Comparison of ENCODE assay signal across 28 cellular contexts in the genomic region with DNA sequence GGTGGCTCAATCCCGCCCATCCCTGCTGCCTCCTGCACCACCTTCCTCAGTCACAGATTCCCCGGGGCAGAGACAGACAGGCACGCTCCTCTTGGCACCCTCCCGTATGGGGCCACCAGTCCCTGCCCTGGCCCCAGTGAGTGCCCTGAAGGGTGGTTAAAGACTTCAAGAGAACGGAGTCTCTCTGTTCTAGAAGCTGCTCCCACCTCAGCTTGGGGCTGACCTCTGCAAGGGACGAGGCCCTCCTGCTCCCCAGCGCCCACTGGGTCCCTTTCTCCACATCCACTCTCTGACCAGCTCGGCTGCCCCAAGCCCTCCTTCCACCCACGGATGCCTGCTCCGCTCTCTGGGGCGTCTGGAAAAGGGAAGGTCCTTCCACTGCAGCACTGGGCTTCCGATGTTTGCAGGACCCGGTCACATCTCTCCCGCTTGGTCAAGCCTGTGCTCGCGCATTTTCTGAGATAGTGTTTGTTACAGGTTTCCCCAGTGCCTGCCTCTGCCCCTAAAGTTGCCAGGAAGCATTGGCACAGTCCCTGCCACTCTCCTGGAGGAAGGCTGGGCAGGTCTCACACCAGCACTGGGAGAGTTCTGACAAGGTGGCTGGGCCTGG.
"Had no signal": no experiment of that assay in that cellular context is flagged by ENCODE, and none has a peak within 500 bp of the region (broad histone marks: within the 10 kb centered on the region; RNA-seq: fewer than 3 reads in every experiment).

No MANE protein-coding gene starts in this region.

- H3K27me3 ChIP-seq: ascending aorta, body of pancreas, Peyer's patch had no signal

- H3K4me3 ChIP-seq: ascending aorta, body of pancreas, Peyer's patch, SJSA1 had no signal

- H3K36me3 ChIP-seq: ascending aorta, Peyer's patch, SJSA1 had no signal

- ATAC-seq: activated CD8-positive, alpha-beta T cell treated with anti-CD3 and anti-CD28 coated beads, Interleukin-2, amount 10 ng/mL, durations not matched to agents 7 days and 5 days; activated naive CD4-positive, alpha-beta T cell treated with anti-CD3 and anti-CD28 coated beads, Interleukin-2, amount 50 U/mL, for 72 hours; activated naive CD8-positive, alpha-beta T cell treated with anti-CD3 and anti-CD28 coated beads, Interleukin-2, amount 50 U/mL, for 24 hours; body of pancreas; WTC11 had no signal

- H3K4me1 ChIP-seq: ascending aorta, body of pancreas, Peyer's patch, SJSA1 had no signal

- H3K9me3 Mint-ChIP-seq: activated naive CD4-positive, alpha-beta T cell treated with anti-CD3 and anti-CD28 coated beads, Interleukin-2, amount 50 U/mL, for 72 hours; activated naive CD8-positive, alpha-beta T cell treated with anti-CD3 and anti-CD28 coated beads, Interleukin-2, amount 50 U/mL, for 24 hours; T-helper 1 cell treated with Interleukin-12 subunit alpha and Interleukin-12 subunit beta and Interleukin-4 antibody, amounts not matched to agents 30 μg/mL and 1 μg/mL, for 36 hours; WTC11 had no signal

- H3K36me3 Mint-ChIP-seq: activated naive CD4-positive, alpha-beta T cell treated with anti-CD3 and anti-CD28 coated beads, Interleukin-2, amount 50 U/mL, for 72 hours; WTC11 had no signal

- H3K27ac ChIP-seq: ascending aorta, body of pancreas, KMS-11, Peyer's patch, RWPE1, SJSA1 had no signal

- DNase-seq: activated CD4-positive, alpha-beta T cell treated with anti-CD3 and anti-CD28 coated beads for 48 hours; activated CD4-positive, alpha-beta T cell treated with anti-CD3 and anti-CD28 coated beads, Interleukin-2, amount 50 U/mL, for 4 hours; activated CD4-positive, CD25-positive, alpha-beta regulatory T cell treated with anti-CD3 and anti-CD28 coated beads, Interleukin-2, amount 50 U/mL, for 72 hours; activated CD8-positive, alpha-beta memory T cell treated with anti-CD3 and anti-CD28 coated beads, Interleukin-2, amount 50 U/mL, for 48 hours; activated CD8-positive, alpha-beta T cell treated with anti-CD3 and anti-CD28 coated beads, Interleukin-2, amount 10 ng/mL, durations not matched to agents 7 days and 5 days; activated naive CD4-positive, alpha-beta T cell treated with Interleukin-2 at 50 U/mL for 16 hours; activated naive CD8-positive, alpha-beta T cell treated with anti-CD3 and anti-CD28 coated beads, Interleukin-2, amount 50 U/mL, for 24 hours; activated T-cell treated with anti-CD3 and anti-CD28 coated beads, Interleukin-2, amount 50 U/mL, for 1 hour; amniotic stem cell; body of pancreas; MV-4-11; NCI-H1092 treated with DMSO at 0.1 percent for 48 hours; NCI-H1417 treated with DMSO at 0.1 percent for 48 hours; NCI-H1694; NCI-H2029; NCI-H2107; NCI-H510A treated with DMSO at 0.1 percent for 48 hours; NCI-H69; NK-92 treated with Interleukin-12 subunit alpha and Interleukin-12 subunit beta, amount 100 ng/mL, for 24 hours; Peyer's patch; Right ventricle myocardium superior had no signal

- H3K9me3 ChIP-seq: ascending aorta, body of pancreas, Peyer's patch, SJSA1 had no signal

- H3K4me3 Mint-ChIP-seq: activated CD8-positive, alpha-beta T cell treated with anti-CD3 and anti-CD28 coated beads, Interleukin-2, amount 10 ng/mL, durations not matched to agents 7 days and 5 days; activated naive CD8-positive, alpha-beta T cell treated with anti-CD3 and anti-CD28 coated beads, Interleukin-2, amount 50 U/mL, for 24 hours; T-helper 1 cell treated with Interleukin-12 subunit alpha and Interleukin-12 subunit beta and Interleukin-4 antibody, amounts not matched to agents 30 μg/mL and 1 μg/mL, for 36 hours; WTC11 had no signal

- H3K27ac Mint-ChIP-seq: activated CD8-positive, alpha-beta T cell treated with anti-CD3 and anti-CD28 coated beads, Interleukin-2, amount 10 ng/mL, durations not matched to agents 7 days and 5 days; activated naive CD4-positive, alpha-beta T cell treated with anti-CD3 and anti-CD28 coated beads, Interleukin-2, amount 50 U/mL, for 72 hours; activated naive CD8-positive, alpha-beta T cell treated with anti-CD3 and anti-CD28 coated beads, Interleukin-2, amount 50 U/mL, for 24 hours; T-helper 1 cell treated with Interleukin-12 subunit alpha and Interleukin-12 subunit beta and Interleukin-4 antibody, amounts not matched to agents 30 μg/mL and 1 μg/mL, for 36 hours; WTC11 had no signal

- H3K9ac ChIP-seq: KMS-11 had no signal
